ENCODE assay signal across 1 cellular context in genomic region chr21:17387030-17387617, GRCh38.
TF ChIP-seq lines count a peak whose summit lies in the region.

No MANE protein-coding gene starts in this region.

TF ChIP-seq in H1, 55 proteins besides CTCF, POLR2A, EP300 and RAD21:
- peak; percentile 60 for TF ChIP-seq CHD7 (IDR thresholded peaks at IDR 0.05; ENCODE audit: insufficient replicate concordance, low read length)
- no peak for TF ChIP-seq CREB1 (IDR thresholded peaks at IDR 0.05)
